Comparison of ENCODE assay signal across 6 cellular contexts in the genomic region with DNA sequence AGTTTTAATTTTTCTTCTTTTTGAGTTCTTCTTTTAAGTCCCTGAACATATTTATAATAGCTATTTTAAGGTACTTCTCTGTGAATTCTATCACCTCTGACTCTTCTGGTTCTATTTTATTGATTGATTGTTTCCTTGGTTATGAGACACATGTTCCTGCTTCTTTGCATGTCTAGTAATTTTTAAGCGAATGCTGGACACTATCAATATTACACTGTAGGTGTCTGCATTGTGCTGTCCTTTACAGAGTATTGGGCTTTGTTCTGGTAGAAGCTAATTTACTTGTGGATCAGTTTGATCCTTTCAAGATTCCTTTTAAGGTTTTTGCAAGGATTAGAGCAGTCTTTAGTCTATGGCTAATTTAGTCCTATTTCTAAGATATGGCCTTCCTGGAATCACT.
"Had no signal": no experiment of that assay in that cellular context is flagged by ENCODE, and none has a peak within 500 bp of the region (broad histone marks: within the 10 kb centered on the region; RNA-seq: fewer than 3 reads in every experiment).

No MANE protein-coding gene starts in this region.

- H3K27ac Mint-ChIP-seq: GM23338, H9, HFFc6 had no signal

- H3K4me3 ChIP-seq: GM23338, K562 had no signal

- ATAC-seq: GM23338, K562 had no signal

- H3K4me3 Mint-ChIP-seq: GM23338, H9, HFFc6 had no signal

- DNase-seq: H9, HCEC 1CT, HFFc6, IMR-90 had no signal
